1 cellular context compared by ENCODE assay signal in the genomic region with DNA sequence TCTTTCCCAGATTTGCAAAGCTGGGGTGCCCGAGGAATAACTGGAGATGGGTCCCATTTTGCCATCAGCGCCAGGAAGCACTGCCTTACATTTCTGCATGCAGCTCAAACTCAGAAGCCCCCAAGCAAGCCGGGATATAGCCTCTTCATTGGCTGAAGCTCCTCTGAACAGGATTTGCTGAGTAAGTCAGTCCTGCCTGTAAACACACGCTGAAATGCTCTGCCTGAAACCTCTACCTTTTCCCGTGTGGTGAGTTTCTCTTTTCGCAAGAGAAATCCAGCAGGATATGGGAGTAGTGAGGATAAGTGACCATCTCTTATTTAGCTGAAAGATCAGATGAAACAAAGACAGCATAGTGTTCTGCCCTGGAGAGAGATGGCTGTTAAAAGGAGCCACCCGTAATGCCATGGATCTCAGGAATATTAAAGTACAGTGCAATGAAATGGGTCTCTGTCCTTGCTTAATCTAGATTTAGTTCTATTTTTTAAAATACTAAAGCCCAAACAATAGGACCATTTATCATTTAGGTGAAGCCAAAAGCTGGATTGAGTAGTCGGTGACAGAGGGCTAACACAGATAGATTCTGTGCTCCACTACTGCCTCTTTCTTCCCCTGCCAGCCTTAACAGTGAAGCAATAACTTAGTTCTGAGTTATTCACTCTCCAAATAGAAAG.
TF ChIP-seq lines count a peak whose summit lies in the region.

No MANE protein-coding gene starts in this region.

TF ChIP-seq in H1, 55 proteins besides CTCF, POLR2A, EP300 and RAD21:
- TF ChIP-seq MAFK (IDR thresholded peaks at IDR 0.05; ENCODE audit: low read depth, low read length), result peak; percentile 23; the same call in 1 of the 2 replicates
- TF ChIP-seq CREB1 (IDR thresholded peaks at IDR 0.05), result no peak
- TF ChIP-seq EZH2 (IDR thresholded peaks at IDR 0.05; ENCODE audit: low read depth, low read length, severe bottlenecking), result no peak
